In the genomic region with DNA sequence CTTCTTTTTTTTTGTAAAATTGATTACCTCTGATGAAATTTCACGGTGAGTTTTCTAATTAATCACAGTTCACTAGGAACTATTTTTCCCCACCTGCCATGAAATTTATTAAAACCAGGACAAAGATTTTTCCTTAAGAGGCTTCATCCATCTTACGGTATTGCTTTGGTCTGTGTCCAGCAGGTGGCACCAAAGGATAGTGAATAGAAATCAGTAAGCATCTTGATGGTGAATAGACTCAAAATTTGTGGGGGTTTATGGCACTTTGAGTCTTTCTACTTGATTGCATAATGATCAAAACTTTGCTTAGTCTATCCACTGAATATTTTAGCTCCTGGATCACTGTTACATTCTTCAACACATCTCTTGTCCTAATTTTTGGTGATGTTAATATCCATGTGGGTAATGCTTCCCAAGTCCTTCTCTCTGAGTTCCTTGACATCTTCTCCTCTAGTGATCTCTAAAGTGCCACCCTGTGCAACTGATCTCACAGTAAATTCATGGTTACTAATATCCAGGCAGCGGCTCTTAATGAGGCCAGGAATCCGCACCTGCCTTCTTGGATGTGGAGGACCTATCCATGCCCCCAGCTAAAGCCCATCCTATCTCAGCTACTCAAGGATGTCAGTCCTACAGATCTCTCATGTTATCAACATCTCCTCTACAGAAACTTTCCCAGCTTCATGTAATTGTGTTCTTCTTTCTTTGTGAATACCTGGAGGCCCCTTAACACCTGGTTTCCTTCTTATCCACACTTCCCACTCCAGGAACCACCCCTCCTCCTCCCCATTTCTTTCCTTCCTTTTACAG, we compare ENCODE assay signal across 8 cellular contexts. TPM values are rescaled to one million over a fixed set of nuclear protein-coding genes. Genes with fewer than 3 reads are reported as not detected.
DNase-seq lines count a peak whose midpoint lies in the region; ATAC-seq and TF ChIP-seq lines count a peak whose summit lies in the region.

No MANE protein-coding gene starts in this region.

- no peak overlapping the region for H3K27ac Mint-ChIP-seq in activated T-helper 2 cell treated with anti-CD3 and anti-CD28 coated beads, Interferon-gamma antibody, Interleukin-2, Interleukin-4, amounts not matched to agents 10 μg/mL and 5 μg/mL and 100 μg/mL, durations not matched to agents 14 hours and 24 hours and 36 hours

- H3K36me3 Mint-ChIP-seq in activated T-helper 2 cell treated with anti-CD3 and anti-CD28 coated beads, Interferon-gamma antibody, Interleukin-2, Interleukin-4, amounts not matched to agents 10 μg/mL and 5 μg/mL and 100 μg/mL, durations not matched to agents 14 hours and 24 hours and 36 hours (ENCODE audit: low read depth): no peaks in the 10 kb centered on the region

- H3K4me1 Mint-ChIP-seq in activated T-helper 2 cell treated with anti-CD3 and anti-CD28 coated beads, Interferon-gamma antibody, Interleukin-2, Interleukin-4, amounts not matched to agents 10 μg/mL and 5 μg/mL and 100 μg/mL, durations not matched to agents 14 hours and 24 hours and 36 hours (ENCODE audit: low read depth): no peaks in the 10 kb centered on the region

- H3K9me3 Mint-ChIP-seq in activated T-helper 2 cell treated with anti-CD3 and anti-CD28 coated beads, Interferon-gamma antibody, Interleukin-2, Interleukin-4, amounts not matched to agents 10 μg/mL and 5 μg/mL and 100 μg/mL, durations not matched to agents 14 hours and 24 hours and 36 hours: peaks cover 14% of the 10 kb centered on the region

- no peaks in the 10 kb centered on the region for H3K4me1 ChIP-seq in ovary (ENCODE audit: insufficient read depth)

- intact Hi-C loops in activated T-helper 2 cell treated with anti-CD3 and anti-CD28 coated beads, Interferon-gamma antibody, Interleukin-2, Interleukin-4, amounts not matched to agents 10 μg/mL and 5 μg/mL and 100 μg/mL, durations not matched to agents 14 hours and 24 hours and 36 hours (cut with micrococcal nuclease): loop anchor here (1.0 to 5.0 kb wide), 3 partner anchors 428 to 659 kb away; no protein-coding TSS in a partner anchor
- intact Hi-C loops in ovary (cut with DNase I): loop anchor here (1.0 to 10.0 kb wide), 6 partner anchors 426 to 1348 kb away; a partner anchor contains a TSS

- no peaks in the 10 kb centered on the region for H3K27me3 ChIP-seq in ovary

- TF ChIP-seq CTCF in GM12874 (IDR thresholded peaks at IDR 0.05; ENCODE audit: insufficient read depth, low read depth, low read length) (peak; percentile 53; the same call in 1 of the 2 replicates), RWPE1 (conservative IDR thresholded peaks at IDR 0.05; ENCODE audit: low read depth) (peak; percentile 67), foreskin fibroblast (IDR thresholded peaks at IDR 0.05; ENCODE audit: low read depth, low read length) (peak; percentile 67), ovary (IDR thresholded peaks at IDR 0.05) (peak in 2 of 3 donors; percentile 70 to 71)

- ATAC-seq in GM21526 (IDR thresholded peaks at IDR 0.05; ENCODE audit: low FRiP score, unreplicated experiment): no peak

- H3K27ac ChIP-seq in RWPE1 (no peak overlapping the region), ovary (no peak overlapping the region)

- H3K27me3 Mint-ChIP-seq in activated T-helper 2 cell treated with anti-CD3 and anti-CD28 coated beads, Interferon-gamma antibody, Interleukin-2, Interleukin-4, amounts not matched to agents 10 μg/mL and 5 μg/mL and 100 μg/mL, durations not matched to agents 14 hours and 24 hours and 36 hours (ENCODE audit: low read depth): peaks cover 3% of the 10 kb centered on the region

- H3K36me3 ChIP-seq in ovary: no peaks in the 10 kb centered on the region

- no peak for TF ChIP-seq POLR2A in ovary (IDR thresholded peaks at IDR 0.05)

- peaks cover 0 to 4% of the 10 kb centered on the region in 2 donors for H3K9me3 ChIP-seq in ovary

- no peak overlapping the region for H3K4me3 Mint-ChIP-seq in activated T-helper 2 cell treated with anti-CD3 and anti-CD28 coated beads, Interferon-gamma antibody, Interleukin-2, Interleukin-4, amounts not matched to agents 10 μg/mL and 5 μg/mL and 100 μg/mL, durations not matched to agents 14 hours and 24 hours and 36 hours (ENCODE audit: low read depth)

- TF ChIP-seq EP300 in ovary (IDR thresholded peaks at IDR 0.05): no peak

- CTCF ChIA-PET in RWPE1 (lab: Yijun Ruan, JAX): interaction anchor here (0.7 to 1.8 kb wide), 3 partner anchors 115 to 428 kb away, joined by 3 to 12 read pairs (median 4); no protein-coding TSS in a partner anchor

- H3K4me3 ChIP-seq in foreskin fibroblast (ENCODE audit: low read depth in 1 of 2, low read length in 2 of 2) (no peak overlapping the region), ovary (no peak overlapping the region)

- 33 to 41% (median 39%) methylated on average over 4 of the region's 4 CpGs for WGBS in ovary, 3 donors

- POLR2A ChIA-PET in RWPE1 (lab: Yijun Ruan, JAX; ENCODE audit: low non-redundant PET): no interaction called here

- peak; percentile 65 for DNase-seq in LoVo (ENCODE audit: low spot score)
- DNase-seq in RWPE1 (ENCODE audit: low spot score): peak; percentile 47
- peak; percentile 10 for DNase-seq in activated T-helper 2 cell treated with anti-CD3 and anti-CD28 coated beads, Interferon-gamma antibody, Interleukin-2, Interleukin-4, amounts not matched to agents 10 μg/mL and 5 μg/mL and 100 μg/mL, durations not matched to agents 14 hours and 24 hours and 36 hours (ENCODE audit: low spot score)
- DNase-seq in foreskin fibroblast: peak; percentile 69 to 91
- peak; percentile 44 to 75 (median 52) for DNase-seq in ovary
- DNase-seq in ureter (ENCODE audit: low spot score): peak; percentile 66

RNA-seq across cellular contexts. Expression of a gene that starts 54.5 kb away (rescaled TPM):
- not detected in 2 replicates for total RNA-seq in activated T-helper 2 cell treated with anti-CD3 and anti-CD28 coated beads, Interferon-gamma antibody, Interleukin-2, Interleukin-4, amounts not matched to agents 10 μg/mL and 5 μg/mL and 100 μg/mL, durations not matched to agents 14 hours and 24 hours and 36 hours
- total RNA-seq in ovary (1 to 10 TPM in 2 of 7 donors, under 1 TPM in 1, not detected in 4; 0.37 to 8.6 (median 1.0) TPM), ureter (not detected)
- under 1 TPM in 1 of 2 donors, not detected in 1; 0.07 TPM for polyA plus RNA-seq in ovary

Comparison
In these comparisons a context has a peak if more than half of its experiments do, and no peak if none do; other contexts are left out.
1. DNase-seq: peak in every context shown above with its lines; median percentile 80 in foreskin fibroblast; 66 in ureter; 65 in LoVo; 52 in ovary; 47 in RWPE1; 10 in activated T-helper 2 cell treated with anti-CD3 and anti-CD28 coated beads, Interferon-gamma antibody, Interleukin-2, Interleukin-4, amounts not matched to agents 10 μg/mL and 5 μg/mL and 100 μg/mL, durations not matched to agents 14 hours and 24 hours and 36 hours.